ENCODE assay signal across 9 cellular contexts in genomic region chr7:37495574-37496184, GRCh38. TPM values are rescaled to one million over a fixed set of nuclear protein-coding genes. Genes with fewer than 3 reads are reported as not detected.
A peak's percentile ranks its signal among the peaks of the same experiment; 100 is the strongest.
DNase-seq lines count a peak whose midpoint lies in the region; ATAC-seq and TF ChIP-seq lines count a peak whose summit lies in the region.
"Had no signal": no experiment of that assay in that cellular context is flagged by ENCODE, and none has a peak within 500 bp of the region (broad histone marks: within the 10 kb centered on the region; RNA-seq: fewer than 3 reads in every experiment).

No MANE protein-coding gene starts in this region.

- TF ChIP-seq CTCF in DOHH2 (IDR thresholded peaks at IDR 0.05; ENCODE audit: low read depth, low read length, poor library complexity, severe bottlenecking) = peak; percentile 42

- H3K9ac ChIP-seq in Karpas-422 (ENCODE audit: low read length) = no peak overlapping the region

- H3K27me3 ChIP-seq in DOHH2 (ENCODE audit: control insufficient read depth, low read length) (no peaks in the 10 kb centered on the region), Karpas-422 (ENCODE audit: low read length) (no peaks in the 10 kb centered on the region)

- DNase-seq in Karpas-422 (peak; percentile 72), amniotic epithelial cell (ENCODE audit: low read depth) (peak; percentile 14), left kidney (ENCODE audit: low read depth, low spot score) (peak; percentile 48), NCI-H2107 (lab: John Stamatoyannopoulos, UW) (no peak)

- H3K4me2 ChIP-seq in DOHH2 (ENCODE audit: low read length) (peak overlapping the region; percentile 10; the same call in 1 of the 2 replicates), Karpas-422 (ENCODE audit: low read depth, low read length, poor library complexity, severe bottlenecking) (no peak overlapping the region)

- no peak overlapping the region for H2AFZ ChIP-seq in Karpas-422 (ENCODE audit: low read length)

- H3K9me2 ChIP-seq in DOHH2 (replicated peaks; ENCODE audit: control insufficient read depth, low read length) = no peaks in the 10 kb centered on the region
- no peaks in the 10 kb centered on the region for H3K9me2 ChIP-seq in Karpas-422 (replicated peaks; ENCODE audit: insufficient read depth, low read length)

- H3K36me3 ChIP-seq in DOHH2 (ENCODE audit: control insufficient read depth, low read length) = no peaks in the 10 kb centered on the region
- H3K36me3 ChIP-seq in Karpas-422 (ENCODE audit: insufficient read depth, low read length) = no peaks in the 10 kb centered on the region

- H3K27ac ChIP-seq in DOHH2 (ENCODE audit: low read depth, low read length) = no peak overlapping the region
- no peak overlapping the region for H3K27ac ChIP-seq in Karpas-422 (ENCODE audit: low read length)
- H3K27ac ChIP-seq: SK-N-MC had no signal

- H3F3A ChIP-seq in DOHH2 (ENCODE audit: control insufficient read depth, insufficient read depth) = no peaks in the 10 kb centered on the region

- H3K9me3 ChIP-seq in DOHH2 (ENCODE audit: control insufficient read depth, insufficient read depth, low read length) (no peaks in the 10 kb centered on the region; the same call in 1 of the 2 replicates), Karpas-422 (ENCODE audit: low read length) (no peaks in the 10 kb centered on the region)

- ATAC-seq in HG03097 (IDR thresholded peaks at IDR 0.05; ENCODE audit: low FRiP score, unreplicated experiment) = no peak
- no peak for ATAC-seq in GM21619 (IDR thresholded peaks at IDR 0.05; ENCODE audit: unreplicated experiment)
- ATAC-seq in GM18907 (IDR thresholded peaks at IDR 0.05; ENCODE audit: unreplicated experiment) = no peak

- H3K4me3 ChIP-seq in DOHH2 (ENCODE audit: low read length) (no peak overlapping the region), Karpas-422 (ENCODE audit: low read length) (no peak overlapping the region)
- H3K4me3 ChIP-seq: SK-N-MC had no signal

- peaks cover 16% of the 10 kb centered on the region for H3K4me1 ChIP-seq in DOHH2 (ENCODE audit: control insufficient read depth, low read length)
- H3K4me1 ChIP-seq in Karpas-422 (ENCODE audit: low read length) = peaks cover 4% of the 10 kb centered on the region

- H3K79me2 ChIP-seq in DOHH2 (ENCODE audit: control insufficient read depth, low read length) (no peaks in the 10 kb centered on the region), Karpas-422 (ENCODE audit: low read length) (no peaks in the 10 kb centered on the region)

- no peaks in the 10 kb centered on the region for H4K20me1 ChIP-seq in DOHH2 (ENCODE audit: control insufficient read depth, insufficient read depth, low read depth, low read length)
- H4K20me1 ChIP-seq in Karpas-422 (ENCODE audit: insufficient read depth, low read depth, low read length) = no peaks in the 10 kb centered on the region

RNA-seq across cellular contexts. Expression of gene ELMO1, which starts 47.0 kb away (rescaled TPM):
- 87.7 and 137 TPM in 2 replicates for total RNA-seq in Karpas-422 (2014; rRNA removed; shearing (Covaris generic); ENCODE audit: low replicate concordance)
